Comparison of ENCODE assay signal across 36 cellular contexts in the genomic region with DNA sequence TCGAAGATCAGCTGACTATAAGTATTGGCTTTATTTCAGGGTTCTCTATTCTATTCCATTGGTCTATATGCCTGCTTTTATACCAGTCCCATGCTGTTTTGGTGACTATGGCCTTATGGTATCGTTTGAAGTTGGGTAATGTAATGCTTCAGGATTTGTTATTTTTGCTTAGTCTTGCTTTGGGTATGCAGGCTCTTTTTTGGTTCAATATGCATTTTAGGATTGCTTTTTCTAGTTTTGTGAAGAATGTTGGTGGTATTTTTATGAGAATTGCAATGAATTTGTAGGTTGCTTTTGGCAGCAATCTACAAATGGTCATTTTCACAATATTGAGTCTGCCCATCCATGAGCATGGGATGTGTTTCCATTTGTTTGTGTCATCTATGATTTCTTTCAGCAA.
"Had no signal": no experiment of that assay in that cellular context is flagged by ENCODE, and none has a peak within 500 bp of the region (broad histone marks: within the 10 kb centered on the region; RNA-seq: fewer than 3 reads in every experiment).

No MANE protein-coding gene starts in this region.

- H3K9me3 ChIP-seq: MG63 had no signal

- H3K4me3 ChIP-seq: MG63 had no signal

- DNase-seq: MG63, MM.1S, MV-4-11, NCI-H1048, NCI-H1092, NCI-H1092 treated with DMSO at 0.1 percent for 48 hours, NCI-H1105, NCI-H1105 treated with DMSO at 0.1 percent for 48 hours, NCI-H1417, NCI-H1417 treated with DMSO at 0.1 percent for 48 hours, NCI-H1436, NCI-H1436 treated with DMSO at 0.1 percent for 48 hours, NCI-H146, NCI-H1694, NCI-H1694 treated with DMSO at 0.1 percent for 48 hours, NCI-H187, NCI-H187 treated with DMSO at 0.1 percent for 48 hours, NCI-H1930, NCI-H2029, NCI-H2029 treated with DMSO at 0.1 percent for 48 hours, NCI-H2081, NCI-H2081 treated with DMSO at 0.1 percent for 48 hours, NCI-H2107, NCI-H2171, NCI-H2171 treated with DMSO at 0.1 percent for 48 hours, NCI-H2227 treated with DMSO at 0.1 percent for 48 hours, NCI-H226, NCI-H345, NCI-H446, NCI-H446 treated with DMSO at 0.1 percent for 48 hours, NCI-H510A, NCI-H510A treated with DMSO at 0.1 percent for 48 hours, NCI-H524, NCI-H524 treated with DMSO at 0.1 percent for 48 hours, NCI-H526, NCI-H526 treated with DMSO at 0.1 percent for 48 hours had no signal

- H3K27me3 ChIP-seq: MG63 had no signal

- H3K36me3 ChIP-seq: MG63 had no signal
